In genomic region chr11:31493235-31493634, GRCh38 we compare ENCODE assay signal across 4 cellular contexts.
"Had no signal": no experiment of that assay in that cellular context is flagged by ENCODE, and none has a peak within 500 bp of the region (broad histone marks: within the 10 kb centered on the region; RNA-seq: fewer than 3 reads in every experiment).

No MANE protein-coding gene starts in this region.

- H3K27ac Mint-ChIP-seq: GM23338, H9 had no signal

- H3K4me3 Mint-ChIP-seq: GM23338, H9 had no signal

- DNase-seq: H9, HCEC 1CT, IMR-90 had no signal
